ENCODE assay signal across 20 cellular contexts in genomic region chr17:12362853-12363252, GRCh38.
"Had no signal": no experiment of that assay in that cellular context is flagged by ENCODE, and none has a peak within 500 bp of the region (broad histone marks: within the 10 kb centered on the region; RNA-seq: fewer than 3 reads in every experiment).

No MANE protein-coding gene starts in this region.

- H3K27me3 Mint-ChIP-seq: activated naive CD8-positive, alpha-beta T cell treated with anti-CD3 and anti-CD28 coated beads for 36 hours; natural killer cell treated with Interleukin-12 subunit alpha and Interleukin-12 subunit beta and Interleukin-15 and Interleukin-18, amount 100 ng/mL, for 72 hours; stimulated activated naive B cell treated with anti-CD40 and anti-IgM and Interleukin-4, amounts not matched to agents 10 μg/mL and 1 μg/mL and 100 μg/mL, for 72 hours had no signal

- DNase-seq: activated CD4-positive, alpha-beta T cell treated with anti-CD3 and anti-CD28 coated beads, Interleukin-2, amount 50 U/mL, for 1 hour; activated CD4-positive, CD25-positive, alpha-beta regulatory T cell; activated CD8-positive, alpha-beta memory T cell treated with anti-CD3 and anti-CD28 coated beads for 24 hours; activated naive CD8-positive, alpha-beta T cell treated with anti-CD3 and anti-CD28 coated beads for 36 hours; erythroblast; left colon; mucosa of descending colon; occipital lobe; psoas muscle; stimulated activated CD4-positive, alpha-beta T cell treated with anti-CD3 and anti-CD28 coated beads, Interleukin-4, amount 100 ng/mL, for 1 hour; stimulated activated naive B cell treated with anti-CD40 and anti-IgM and Interleukin-4, amounts not matched to agents 10 μg/mL and 1 μg/mL and 100 μg/mL, for 72 hours; substantia nigra; T-helper 2 cell; upper lobe of left lung had no signal

- ATAC-seq: gastroesophageal sphincter; left colon; mucosa of descending colon; natural killer cell treated with Interleukin-12 subunit alpha and Interleukin-12 subunit beta and Interleukin-15 and Interleukin-18, amount 100 ng/mL, for 72 hours; psoas muscle; stimulated activated naive B cell treated with anti-CD40 and anti-IgM and Interleukin-4, amounts not matched to agents 10 μg/mL and 1 μg/mL and 100 μg/mL, for 72 hours had no signal

- H3K4me3 Mint-ChIP-seq: activated naive CD8-positive, alpha-beta T cell treated with anti-CD3 and anti-CD28 coated beads for 36 hours; brain; natural killer cell treated with Interleukin-12 subunit alpha and Interleukin-12 subunit beta and Interleukin-15 and Interleukin-18, amount 100 ng/mL, for 72 hours; stimulated activated naive B cell treated with anti-CD40 and anti-IgM and Interleukin-4, amounts not matched to agents 10 μg/mL and 1 μg/mL and 100 μg/mL, for 72 hours had no signal

- H3K9me3 ChIP-seq: gastroesophageal sphincter, mucosa of descending colon, psoas muscle, upper lobe of left lung had no signal

- H3K4me1 Mint-ChIP-seq: activated naive CD8-positive, alpha-beta T cell treated with anti-CD3 and anti-CD28 coated beads for 36 hours; brain; stimulated activated naive B cell treated with anti-CD40 and anti-IgM and Interleukin-4, amounts not matched to agents 10 μg/mL and 1 μg/mL and 100 μg/mL, for 72 hours had no signal

- H3K36me3 ChIP-seq: gastroesophageal sphincter, heart right ventricle, SJSA1, upper lobe of left lung had no signal

- H3K27ac ChIP-seq: heart right ventricle, psoas muscle, SJSA1, upper lobe of left lung had no signal

- H3K4me1 ChIP-seq: psoas muscle, upper lobe of left lung had no signal

- H3K27ac Mint-ChIP-seq: activated naive CD8-positive, alpha-beta T cell treated with anti-CD3 and anti-CD28 coated beads for 36 hours; brain; natural killer cell treated with Interleukin-12 subunit alpha and Interleukin-12 subunit beta and Interleukin-15 and Interleukin-18, amount 100 ng/mL, for 72 hours; stimulated activated naive B cell treated with anti-CD40 and anti-IgM and Interleukin-4, amounts not matched to agents 10 μg/mL and 1 μg/mL and 100 μg/mL, for 72 hours had no signal

- H3K36me3 Mint-ChIP-seq: activated naive CD8-positive, alpha-beta T cell treated with anti-CD3 and anti-CD28 coated beads for 36 hours; brain had no signal

- H3K4me3 ChIP-seq: gastroesophageal sphincter, heart right ventricle, mucosa of descending colon, psoas muscle, SJSA1, upper lobe of left lung had no signal

- FAIRE-seq: TTC549 had no signal

- H3K27me3 ChIP-seq: gastroesophageal sphincter, heart right ventricle, SJSA1, upper lobe of left lung had no signal
